8 cellular contexts compared by ENCODE assay signal in genomic region chr18:58493516-58494253, GRCh38.
DNase-seq lines count a peak whose midpoint lies in the region; ATAC-seq and TF ChIP-seq lines count a peak whose summit lies in the region.

No MANE protein-coding gene starts in this region.

- H3K27me3 ChIP-seq in KMS-11 (ENCODE audit: insufficient read depth, low read depth) (no peaks in the 10 kb centered on the region), Peyer's patch (no peaks in the 10 kb centered on the region), neural progenitor cell (no peaks in the 10 kb centered on the region)

- H3K4me3 Mint-ChIP-seq in activated T-cell treated with anti-CD3 and anti-CD28 coated beads, Interleukin-2, amount 50 U/mL, for 72 hours = peak overlapping the region; percentile 24 to 38
- no peak overlapping the region for H3K4me3 Mint-ChIP-seq in neural progenitor cell
- H3K4me3 Mint-ChIP-seq in stimulated activated naive CD8-positive, alpha-beta T cell treated with anti-CD3 and anti-CD28 coated beads, Interleukin-15, amount 100 ng/mL, for 72 hours = peak overlapping the region in 1 of 2 donors; percentile 43

- H3K27ac ChIP-seq in KMS-11 (no peak overlapping the region), Peyer's patch (no peak overlapping the region), neural progenitor cell (no peak overlapping the region)

- no peak overlapping the region for H3K4me2 ChIP-seq in KMS-11
- no peak overlapping the region for H3K4me2 ChIP-seq in neural progenitor cell

- H4K20me1 ChIP-seq in KMS-11 (ENCODE audit: insufficient read depth) (no peaks in the 10 kb centered on the region), neural progenitor cell (ENCODE audit: low read depth) (no peaks in the 10 kb centered on the region)

- H3K27ac Mint-ChIP-seq in activated T-cell treated with anti-CD3 and anti-CD28 coated beads, Interleukin-2, amount 50 U/mL, for 72 hours = peak overlapping the region; percentile 5
- H3K27ac Mint-ChIP-seq in neural progenitor cell = peak overlapping the region; percentile 16
- no peak overlapping the region for H3K27ac Mint-ChIP-seq in stimulated activated naive CD8-positive, alpha-beta T cell treated with anti-CD3 and anti-CD28 coated beads, Interleukin-15, amount 100 ng/mL, for 72 hours

- H3K79me2 ChIP-seq in KMS-11 (ENCODE audit: insufficient read depth, low read depth) = no peaks in the 10 kb centered on the region
- no peaks in the 10 kb centered on the region for H3K79me2 ChIP-seq in neural progenitor cell (ENCODE audit: low read depth)

- H3K9me3 Mint-ChIP-seq in activated T-cell treated with anti-CD3 and anti-CD28 coated beads, Interleukin-2, amount 50 U/mL, for 72 hours = no peaks in the 10 kb centered on the region
- H3K9me3 Mint-ChIP-seq in neural progenitor cell = no peaks in the 10 kb centered on the region
- no peaks in the 10 kb centered on the region for H3K9me3 Mint-ChIP-seq in stimulated activated naive CD8-positive, alpha-beta T cell treated with anti-CD3 and anti-CD28 coated beads, Interleukin-15, amount 100 ng/mL, for 72 hours

- peak; percentile 78 for DNase-seq in CD1c-positive myeloid dendritic cell (ENCODE audit: extremely low spot score)
- DNase-seq in GM20000 (ENCODE audit: low spot score) = peak; percentile 81
- DNase-seq in Peyer's patch = peak; percentile 58 to 87 (median 69)
- DNase-seq in activated T-cell treated with anti-CD3 and anti-CD28 coated beads, Interleukin-2, amount 50 U/mL, for 72 hours = peak; percentile 73 to 80
- DNase-seq in fibroblast of mammary gland (ENCODE audit: low read depth) = peak; percentile 86
- peak; percentile 85 for DNase-seq in neural progenitor cell (ENCODE audit: low spot score)
- peak; percentile 67 to 69 for DNase-seq in stimulated activated naive CD8-positive, alpha-beta T cell treated with anti-CD3 and anti-CD28 coated beads, Interleukin-15, amount 100 ng/mL, for 72 hours

- H3K36me3 ChIP-seq in KMS-11 (ENCODE audit: insufficient read depth) (no peaks in the 10 kb centered on the region), Peyer's patch (no peaks in the 10 kb centered on the region), neural progenitor cell (no peaks in the 10 kb centered on the region)

- peak; percentile 90 to 94 for ATAC-seq in activated T-cell treated with anti-CD3 and anti-CD28 coated beads, Interleukin-2, amount 50 U/mL, for 72 hours (replicated peaks in 1 of 2)
- ATAC-seq in stimulated activated naive CD8-positive, alpha-beta T cell treated with anti-CD3 and anti-CD28 coated beads, Interleukin-15, amount 100 ng/mL, for 72 hours = peak; percentile 91

- peak; percentile 76 for TF ChIP-seq CTCF in GM20000 (IDR thresholded peaks at IDR 0.05; ENCODE audit: extremely low read depth, missing control alignments)
- TF ChIP-seq CTCF in KMS-11 (conservative IDR thresholded peaks at IDR 0.05; ENCODE audit: low read depth, low read length) = peak; percentile 98
- TF ChIP-seq CTCF in Peyer's patch (IDR thresholded peaks at IDR 0.05) = peak; percentile 49 to 86 (median 80)
- TF ChIP-seq CTCF in fibroblast of mammary gland (conservative IDR thresholded peaks at IDR 0.05; ENCODE audit: control insufficient read depth, insufficient read depth, low read depth, low read length) = peak; percentile 93
- TF ChIP-seq CTCF in neural progenitor cell (IDR thresholded peaks at IDR 0.05) = peak; percentile 94

- no peaks in the 10 kb centered on the region for H3K36me3 Mint-ChIP-seq in activated T-cell treated with anti-CD3 and anti-CD28 coated beads, Interleukin-2, amount 50 U/mL, for 72 hours (ENCODE audit: insufficient read depth in 2 of 2)
- no peaks in the 10 kb centered on the region for H3K36me3 Mint-ChIP-seq in neural progenitor cell

- H3K9ac ChIP-seq in KMS-11 = no peak overlapping the region
- no peak overlapping the region for H3K9ac ChIP-seq in neural progenitor cell

- H3K4me3 ChIP-seq in KMS-11 (IDR thresholded peaks at IDR 0.05; ENCODE audit: insufficient read depth, low read depth, low read length) (no peak overlapping the region), Peyer's patch (no peak overlapping the region), fibroblast of mammary gland (ENCODE audit: control insufficient read depth, low read depth, low read length) (peak overlapping the region; percentile 31), neural progenitor cell (no peak overlapping the region)

- H3K9me3 ChIP-seq in Peyer's patch (no peaks in the 10 kb centered on the region), neural progenitor cell (ENCODE audit: low read depth) (no peaks in the 10 kb centered on the region)

- peak overlapping the region; percentile 6; the same call in 1 of the 2 replicates for H2AFZ ChIP-seq in KMS-11 (ENCODE audit: low read depth)
- peak overlapping the region; percentile 95 for H2AFZ ChIP-seq in neural progenitor cell (replicated peaks)

- peaks cover 32% of the 10 kb centered on the region for H3K27me3 Mint-ChIP-seq in activated T-cell treated with anti-CD3 and anti-CD28 coated beads, Interleukin-2, amount 50 U/mL, for 72 hours (ENCODE audit: low read depth)
- peaks cover 18% of the 10 kb centered on the region for H3K27me3 Mint-ChIP-seq in neural progenitor cell (ENCODE audit: insufficient read depth, low read depth)
- H3K27me3 Mint-ChIP-seq in stimulated activated naive CD8-positive, alpha-beta T cell treated with anti-CD3 and anti-CD28 coated beads, Interleukin-15, amount 100 ng/mL, for 72 hours = peaks cover 50% of the 10 kb centered on the region

- no peaks in the 10 kb centered on the region for H3F3A ChIP-seq in neural progenitor cell (ENCODE audit: low read depth)

- H3K4me1 Mint-ChIP-seq in activated T-cell treated with anti-CD3 and anti-CD28 coated beads, Interleukin-2, amount 50 U/mL, for 72 hours (ENCODE audit: low read depth) = peaks cover 9% of the 10 kb centered on the region
- peaks cover 33% of the 10 kb centered on the region for H3K4me1 Mint-ChIP-seq in neural progenitor cell
- peaks cover 15% of the 10 kb centered on the region for H3K4me1 Mint-ChIP-seq in stimulated activated naive CD8-positive, alpha-beta T cell treated with anti-CD3 and anti-CD28 coated beads, Interleukin-15, amount 100 ng/mL, for 72 hours

- H3K4me1 ChIP-seq in KMS-11 (ENCODE audit: low read depth, poor library complexity, severe bottlenecking) (peaks cover 6% of the 10 kb centered on the region), Peyer's patch (peaks cover 0 to 11% (median 2%) of the 10 kb centered on the region in 4 donors), neural progenitor cell (peaks cover 8% of the 10 kb centered on the region)

- TF ChIP-seq POLR2A in Peyer's patch (IDR thresholded peaks at IDR 0.05) = no peak

Comparison
In these comparisons a context has a peak if more than half of its experiments do, and no peak if none do; other contexts are left out.
1. H3K27ac Mint-ChIP-seq: peak in activated T-cell treated with anti-CD3 and anti-CD28 coated beads, Interleukin-2, amount 50 U/mL, for 72 hours (single experiment) and neural progenitor cell (single experiment); none in stimulated activated naive CD8-positive, alpha-beta T cell treated with anti-CD3 and anti-CD28 coated beads, Interleukin-15, amount 100 ng/mL, for 72 hours (0 of 2).
2. Peak in every context shown above with its lines, with median percentiles within 50 percentile points of each other: DNase-seq and CTCF ChIP-seq.